In genomic region chr19:17751103-17751911, GRCh38 we compare ENCODE assay signal across 8 cellular contexts.
A peak's percentile ranks its signal among the peaks of the same experiment; 100 is the strongest.
DNase-seq lines count a peak whose midpoint lies in the region; TF ChIP-seq lines count a peak whose summit lies in the region.

Gene FCHO1, plus strand, starts transcription at chr19:17751477. Its CDS starts 3,688 bp downstream, at chr19:17755165.

- peaks cover 55% of the 10 kb centered on the region for H3K4me1 ChIP-seq in effector memory CD4-positive, alpha-beta T cell (ENCODE audit: control insufficient read depth, insufficient read depth, low read length, poor library complexity, severe bottlenecking)

- TF ChIP-seq CTCF in GM13977 (IDR thresholded peaks at IDR 0.05; ENCODE audit: extremely low read depth, insufficient read depth, missing control alignments): no peak
- TF ChIP-seq CTCF in HL-60 (IDR thresholded peaks at IDR 0.05; ENCODE audit: insufficient read depth, low read length): no peak

- peak; percentile 75 for DNase-seq in GM13977 (ENCODE audit: low spot score)
- DNase-seq in HL-60 (ENCODE audit: low read depth in 1 of 2, low spot score in 1 of 2): peak; percentile 90 to 93
- DNase-seq in activated CD4-positive, alpha-beta T cell treated with anti-CD3 and anti-CD28 coated beads, Interleukin-2, amount 50 U/mL, for 1 hour: peak; percentile 83
- peak; percentile 78 to 83 (median 80) for DNase-seq in effector memory CD4-positive, alpha-beta T cell
- DNase-seq in stimulated activated CD4-positive, alpha-beta T cell treated with anti-CD3 and anti-CD28 coated beads, Interleukin-1b, Interleukin-23, amount 100 ng/mL, for 1 hour (ENCODE audit: low read depth in 2 of 2): peak; percentile 65 to 74
- no peak for DNase-seq in GOT3 (lab: John Stamatoyannopoulos, UW)
- DNase-seq in kidney glomerular epithelial cell (lab: John Stamatoyannopoulos, UW): no peak
- DNase-seq in NCI-H2107 treated with DMSO at 0.1 percent for 48 hours (lab: John Stamatoyannopoulos, UW; ENCODE audit: unreplicated experiment): no peak

- H3K36me3 ChIP-seq in effector memory CD4-positive, alpha-beta T cell (ENCODE audit: control insufficient read depth, insufficient read depth, low read length): peaks cover 24% of the 10 kb centered on the region

- H3K27ac ChIP-seq in HL-60 (replicated peaks): peak within 1 kb of the TSS; percentile 88
- peak within 1 kb of the TSS; percentile 85 for H3K27ac ChIP-seq in effector memory CD4-positive, alpha-beta T cell (ENCODE audit: insufficient read depth, low read length, poor library complexity, severe bottlenecking)

- H3K27me3 ChIP-seq in HL-60 (ENCODE audit: insufficient read depth, poor library complexity, severe bottlenecking): no peaks in the 10 kb centered on the region
- no peaks in the 10 kb centered on the region for H3K27me3 ChIP-seq in effector memory CD4-positive, alpha-beta T cell (replicated peaks; ENCODE audit: control insufficient read depth, insufficient read depth, low read length, poor library complexity, severe bottlenecking)

- no peaks in the 10 kb centered on the region for H3K9me3 ChIP-seq in effector memory CD4-positive, alpha-beta T cell (ENCODE audit: control insufficient read depth, low read length)

- in situ Hi-C loops in GM13977 (cut with MboI; ENCODE audit: low pct_unique_long_range_greater_than_20kb, low sequenced_read_pairs, unreplicated experiment): no loop called here

- peak within 1 kb of the TSS; percentile 58 for H3K4me3 ChIP-seq in HL-60 (replicated peaks; ENCODE audit: insufficient read depth, low read length)
- H3K4me3 ChIP-seq in effector memory CD4-positive, alpha-beta T cell (ENCODE audit: insufficient read depth, low read depth, low read length, poor library complexity, severe bottlenecking): peak within 1 kb of the TSS; percentile 56

Comparison
In these comparisons a context has a peak if more than half of its experiments do, and no peak if none do; other contexts are left out.
1. DNase-seq: peak in GM13977 (single experiment), HL-60 (2 of 2), activated CD4-positive, alpha-beta T cell treated with anti-CD3 and anti-CD28 coated beads, Interleukin-2, amount 50 U/mL, for 1 hour (single experiment), effector memory CD4-positive, alpha-beta T cell (3 of 3) and stimulated activated CD4-positive, alpha-beta T cell treated with anti-CD3 and anti-CD28 coated beads, Interleukin-1b, Interleukin-23, amount 100 ng/mL, for 1 hour (2 of 2); none in GOT3 (single experiment), kidney glomerular epithelial cell (single experiment) and NCI-H2107 treated with DMSO at 0.1 percent for 48 hours (single experiment).